Comparison of ENCODE assay signal across 9 cellular contexts in genomic region chr2:120436885-120437603, GRCh38.
A peak's percentile ranks its signal among the peaks of the same experiment; 100 is the strongest.
DNase-seq lines count a peak whose midpoint lies in the region; ATAC-seq and TF ChIP-seq lines count a peak whose summit lies in the region.
"Had no signal": no experiment of that assay in that cellular context is flagged by ENCODE, and none has a peak within 500 bp of the region (broad histone marks: within the 10 kb centered on the region; RNA-seq: fewer than 3 reads in every experiment).

No MANE protein-coding gene starts in this region.

- no peak overlapping the region for H3K4me3 Mint-ChIP-seq in activated T-cell treated with anti-CD3 and anti-CD28 coated beads, Interleukin-2, amount 50 U/mL, for 4 hours
- H3K4me3 Mint-ChIP-seq: activated naive CD8-positive, alpha-beta T cell had no signal

- H3K4me1 Mint-ChIP-seq in activated T-cell treated with anti-CD3 and anti-CD28 coated beads, Interleukin-2, amount 50 U/mL, for 4 hours (ENCODE audit: low read depth), result no peaks in the 10 kb centered on the region

- DNase-seq in activated T-cell treated with anti-CD3 and anti-CD28 coated beads, Interleukin-2, amount 50 U/mL, for 48 hours, result peak; percentile 41 to 43
- DNase-seq in activated T-cell treated with anti-CD3 and anti-CD28 coated beads, Interleukin-2, amount 50 U/mL, for 4 hours, result no peak
- DNase-seq in LoVo (ENCODE audit: low spot score), result peak; percentile 23
- DNase-seq in islet precursor cell, result peak; percentile 87

- no peak for ATAC-seq in activated T-cell treated with anti-CD3 and anti-CD28 coated beads, Interleukin-2, amount 50 U/mL, for 4 hours
- ATAC-seq in GM21360 (IDR thresholded peaks at IDR 0.05; ENCODE audit: unreplicated experiment) (no peak), GM19328 (IDR thresholded peaks at IDR 0.05; ENCODE audit: unreplicated experiment) (no peak), GM21528 (IDR thresholded peaks at IDR 0.05; ENCODE audit: low FRiP score, unreplicated experiment) (no peak)

- no peaks in the 10 kb centered on the region for H3K36me3 Mint-ChIP-seq in activated T-cell treated with anti-CD3 and anti-CD28 coated beads, Interleukin-2, amount 50 U/mL, for 4 hours (ENCODE audit: insufficient read depth)
- H3K36me3 Mint-ChIP-seq: activated naive CD8-positive, alpha-beta T cell had no signal

- TF ChIP-seq CTCF in WI38 (IDR thresholded peaks at IDR 0.05; ENCODE audit: low read depth, low read length), result peak; percentile 26

- H3K9me3 Mint-ChIP-seq in activated T-cell treated with anti-CD3 and anti-CD28 coated beads, Interleukin-2, amount 50 U/mL, for 4 hours, result no peaks in the 10 kb centered on the region

- H3K27me3 Mint-ChIP-seq in activated T-cell treated with anti-CD3 and anti-CD28 coated beads, Interleukin-2, amount 50 U/mL, for 4 hours (ENCODE audit: low read depth), result peaks cover 19% of the 10 kb centered on the region

- H3K4me3 ChIP-seq in WI38 (ENCODE audit: low read depth, low read length), result no peak overlapping the region
